In genomic region chr22:21967693-21968271, GRCh38 we compare ENCODE assay signal across 8 cellular contexts.
"Had no signal": no experiment of that assay in that cellular context is flagged by ENCODE, and none has a peak within 500 bp of the region (broad histone marks: within the 10 kb centered on the region; RNA-seq: fewer than 3 reads in every experiment).

No MANE protein-coding gene starts in this region.

- FAIRE-seq: H1, H54, HTR-8/SVneo had no signal

- H3K27ac Mint-ChIP-seq: GM23338, H9 had no signal

- H3K4me1 Mint-ChIP-seq: GM23338, H9 had no signal

- DNase-seq: H9, HCEC 1CT, IMR-90, KBM-7 had no signal

- H3K4me3 ChIP-seq: GM23338 had no signal

- H3K4me3 Mint-ChIP-seq: GM23338, H9 had no signal

- H3K9me3 Mint-ChIP-seq: H9 had no signal

- H3K4me2 ChIP-seq: GM23338 had no signal

- H2AFZ ChIP-seq: GM23338 had no signal

- ATAC-seq: GM23338 had no signal
